ENCODE assay signal across 1 cellular context in the genomic region with DNA sequence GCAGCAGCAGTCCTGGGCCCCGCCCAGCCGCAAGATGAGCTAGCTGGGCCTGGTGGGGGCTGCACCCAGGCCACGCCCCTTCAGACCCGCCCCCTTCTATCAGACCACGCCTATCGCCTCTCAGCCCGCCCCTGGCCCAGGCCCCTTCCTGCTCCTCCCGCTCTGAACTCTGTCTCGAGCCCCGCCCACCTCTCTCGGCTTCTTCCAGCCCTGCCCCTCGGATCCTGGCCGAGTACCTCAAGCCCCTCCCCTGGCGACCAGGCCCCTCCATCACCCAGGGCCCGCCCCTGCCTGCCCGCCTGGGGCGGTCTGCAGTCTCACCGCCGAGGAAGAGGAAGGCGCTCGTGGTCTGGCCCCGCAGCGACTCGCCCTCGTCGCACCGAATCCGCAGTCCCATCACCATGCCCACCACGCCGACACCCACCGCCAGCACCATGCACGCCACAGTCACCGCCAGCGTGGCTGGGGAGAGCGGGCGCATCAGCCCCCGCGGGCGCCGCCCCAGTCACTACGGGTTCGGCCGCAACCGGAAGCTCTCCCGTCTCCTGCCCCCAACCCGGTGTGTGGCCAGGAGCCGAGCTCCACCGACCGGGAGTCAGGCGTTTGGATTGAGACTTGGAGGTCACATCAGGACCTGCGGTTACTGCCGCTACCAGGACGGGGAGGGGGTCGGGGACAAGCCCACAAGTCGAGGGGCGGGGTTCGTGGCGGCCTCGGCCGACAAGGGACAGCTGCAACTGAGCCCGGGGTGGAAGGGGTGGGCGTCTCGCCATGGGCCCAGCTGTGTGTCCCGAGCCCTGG.
TF ChIP-seq lines count a peak whose summit lies in the region.

No MANE protein-coding gene starts in this region.

TF ChIP-seq in K562, 482 proteins besides CTCF, POLR2A, EP300 and RAD21 (continued from another document and continues in another):
- TF ChIP-seq, protein P1, sequence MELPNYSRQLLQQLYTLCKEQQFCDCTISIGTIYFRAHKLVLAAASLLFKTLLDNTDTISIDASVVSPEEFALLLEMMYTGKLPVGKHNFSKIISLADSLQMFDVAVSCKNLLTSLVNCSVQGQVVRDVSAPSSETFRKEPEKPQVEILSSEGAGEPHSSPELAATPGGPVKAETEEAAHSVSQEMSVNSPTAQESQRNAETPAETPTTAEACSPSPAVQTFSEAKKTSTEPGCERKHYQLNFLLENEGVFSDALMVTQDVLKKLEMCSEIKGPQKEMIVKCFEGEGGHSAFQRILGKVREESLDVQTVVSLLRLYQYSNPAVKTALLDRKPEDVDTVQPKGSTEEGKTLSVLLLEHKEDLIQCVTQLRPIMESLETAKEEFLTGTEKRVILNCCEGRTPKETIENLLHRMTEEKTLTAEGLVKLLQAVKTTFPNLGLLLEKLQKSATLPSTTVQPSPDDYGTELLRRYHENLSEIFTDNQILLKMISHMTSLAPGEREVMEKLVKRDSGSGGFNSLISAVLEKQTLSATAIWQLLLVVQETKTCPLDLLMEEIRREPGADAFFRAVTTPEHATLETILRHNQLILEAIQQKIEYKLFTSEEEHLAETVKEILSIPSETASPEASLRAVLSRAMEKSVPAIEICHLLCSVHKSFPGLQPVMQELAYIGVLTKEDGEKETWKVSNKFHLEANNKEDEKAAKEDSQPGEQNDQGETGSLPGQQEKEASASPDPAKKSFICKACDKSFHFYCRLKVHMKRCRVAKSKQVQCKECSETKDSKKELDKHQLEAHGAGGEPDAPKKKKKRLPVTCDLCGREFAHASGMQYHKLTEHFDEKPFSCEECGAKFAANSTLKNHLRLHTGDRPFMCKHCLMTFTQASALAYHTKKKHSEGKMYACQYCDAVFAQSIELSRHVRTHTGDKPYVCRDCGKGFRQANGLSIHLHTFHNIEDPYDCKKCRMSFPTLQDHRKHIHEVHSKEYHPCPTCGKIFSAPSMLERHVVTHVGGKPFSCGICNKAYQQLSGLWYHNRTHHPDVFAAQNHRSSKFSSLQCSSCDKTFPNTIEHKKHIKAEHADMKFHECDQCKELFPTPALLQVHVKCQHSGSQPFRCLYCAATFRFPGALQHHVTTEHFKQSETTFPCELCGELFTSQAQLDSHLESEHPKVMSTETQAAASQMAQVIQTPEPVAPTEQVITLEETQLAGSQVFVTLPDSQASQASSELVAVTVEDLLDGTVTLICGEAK (IDR thresholded peaks at IDR 0.05) = peak; percentile 74; the same call in 1 of the 2 replicates
- TF ChIP-seq, protein P1 (CRISPR knock-in tag; IDR thresholded peaks at IDR 0.05) = no peak
- TF ChIP-seq ZC3H8 (IDR thresholded peaks at IDR 0.05) (no peak), ZNF77 (CRISPR knock-in tag; IDR thresholded peaks at IDR 0.05) (no peak), ZNF436 (CRISPR knock-in tag; IDR thresholded peaks at IDR 0.05) (no peak), RHOXF2B (CRISPR knock-in tag; conservative IDR thresholded peaks at IDR 0.05) (no peak), RBM15 (IDR thresholded peaks at IDR 0.05; ENCODE audit: insufficient read depth, low read length) (no peak), LARP7 (IDR thresholded peaks at IDR 0.05) (no peak), CBX2 (IDR thresholded peaks at IDR 0.05; ENCODE audit: insufficient read depth, low read length, poor library complexity, severe bottlenecking) (no peak), ZNF23 (CRISPR knock-in tag; IDR thresholded peaks at IDR 0.05) (no peak), ZNF584 (CRISPR knock-in tag; IDR thresholded peaks at IDR 0.05; ENCODE audit: low read depth) (no peak), BDP1 (IDR thresholded peaks at IDR 0.05; ENCODE audit: insufficient read depth, insufficient read length) (no peak), U2AF1 (optimal IDR thresholded peaks at IDR 0.05; ENCODE audit: low read depth, low read length) (peak; percentile 69), NR2C1 (IDR thresholded peaks at IDR 0.05) (no peak), NR2C1 (tag; IDR thresholded peaks at IDR 0.05) (peak; percentile 42; the same call in 1 of the 2 replicates), NCOA2 (IDR thresholded peaks at IDR 0.05; ENCODE audit: partially characterized antibody in 2 of 2) (no peak), ZNF79 (CRISPR knock-in tag; IDR thresholded peaks at IDR 0.05; ENCODE audit: low read depth) (no peak), RBM34 (IDR thresholded peaks at IDR 0.05; ENCODE audit: borderline replicate concordance, insufficient read depth, low read length) (no peak), NFRKB (IDR thresholded peaks at IDR 0.05; ENCODE audit: low read depth) (0 out of 2 replicates have a peak, but pooled peaks have one; percentile 31), ZKSCAN8 (CRISPR knock-in tag; IDR thresholded peaks at IDR 0.05) (no peak), E2F3 (CRISPR knock-in tag; IDR thresholded peaks at IDR 0.05) (no peak), MECOM (CRISPR knock-in tag; IDR thresholded peaks at IDR 0.05) (no peak), CC2D1A (IDR thresholded peaks at IDR 0.05) (no peak)
- TF ChIP-seq, protein P2, sequence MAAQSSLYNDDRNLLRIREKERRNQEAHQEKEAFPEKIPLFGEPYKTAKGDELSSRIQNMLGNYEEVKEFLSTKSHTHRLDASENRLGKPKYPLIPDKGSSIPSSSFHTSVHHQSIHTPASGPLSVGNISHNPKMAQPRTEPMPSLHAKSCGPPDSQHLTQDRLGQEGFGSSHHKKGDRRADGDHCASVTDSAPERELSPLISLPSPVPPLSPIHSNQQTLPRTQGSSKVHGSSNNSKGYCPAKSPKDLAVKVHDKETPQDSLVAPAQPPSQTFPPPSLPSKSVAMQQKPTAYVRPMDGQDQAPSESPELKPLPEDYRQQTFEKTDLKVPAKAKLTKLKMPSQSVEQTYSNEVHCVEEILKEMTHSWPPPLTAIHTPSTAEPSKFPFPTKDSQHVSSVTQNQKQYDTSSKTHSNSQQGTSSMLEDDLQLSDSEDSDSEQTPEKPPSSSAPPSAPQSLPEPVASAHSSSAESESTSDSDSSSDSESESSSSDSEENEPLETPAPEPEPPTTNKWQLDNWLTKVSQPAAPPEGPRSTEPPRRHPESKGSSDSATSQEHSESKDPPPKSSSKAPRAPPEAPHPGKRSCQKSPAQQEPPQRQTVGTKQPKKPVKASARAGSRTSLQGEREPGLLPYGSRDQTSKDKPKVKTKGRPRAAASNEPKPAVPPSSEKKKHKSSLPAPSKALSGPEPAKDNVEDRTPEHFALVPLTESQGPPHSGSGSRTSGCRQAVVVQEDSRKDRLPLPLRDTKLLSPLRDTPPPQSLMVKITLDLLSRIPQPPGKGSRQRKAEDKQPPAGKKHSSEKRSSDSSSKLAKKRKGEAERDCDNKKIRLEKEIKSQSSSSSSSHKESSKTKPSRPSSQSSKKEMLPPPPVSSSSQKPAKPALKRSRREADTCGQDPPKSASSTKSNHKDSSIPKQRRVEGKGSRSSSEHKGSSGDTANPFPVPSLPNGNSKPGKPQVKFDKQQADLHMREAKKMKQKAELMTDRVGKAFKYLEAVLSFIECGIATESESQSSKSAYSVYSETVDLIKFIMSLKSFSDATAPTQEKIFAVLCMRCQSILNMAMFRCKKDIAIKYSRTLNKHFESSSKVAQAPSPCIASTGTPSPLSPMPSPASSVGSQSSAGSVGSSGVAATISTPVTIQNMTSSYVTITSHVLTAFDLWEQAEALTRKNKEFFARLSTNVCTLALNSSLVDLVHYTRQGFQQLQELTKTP (IDR thresholded peaks at IDR 0.05; ENCODE audit: low read depth in 1 of 2, partially characterized antibody in 2 of 2) = no peak
- TF ChIP-seq, protein P3, sequence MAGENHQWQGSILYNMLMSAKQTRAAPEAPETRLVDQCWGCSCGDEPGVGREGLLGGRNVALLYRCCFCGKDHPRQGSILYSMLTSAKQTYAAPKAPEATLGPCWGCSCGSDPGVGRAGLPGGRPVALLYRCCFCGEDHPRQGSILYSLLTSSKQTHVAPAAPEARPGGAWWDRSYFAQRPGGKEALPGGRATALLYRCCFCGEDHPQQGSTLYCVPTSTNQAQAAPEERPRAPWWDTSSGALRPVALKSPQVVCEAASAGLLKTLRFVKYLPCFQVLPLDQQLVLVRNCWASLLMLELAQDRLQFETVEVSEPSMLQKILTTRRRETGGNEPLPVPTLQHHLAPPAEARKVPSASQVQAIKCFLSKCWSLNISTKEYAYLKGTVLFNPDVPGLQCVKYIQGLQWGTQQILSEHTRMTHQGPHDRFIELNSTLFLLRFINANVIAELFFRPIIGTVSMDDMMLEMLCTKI (IDR thresholded peaks at IDR 0.05; ENCODE audit: partially characterized antibody) = no peak
- TF ChIP-seq, protein P4, sequence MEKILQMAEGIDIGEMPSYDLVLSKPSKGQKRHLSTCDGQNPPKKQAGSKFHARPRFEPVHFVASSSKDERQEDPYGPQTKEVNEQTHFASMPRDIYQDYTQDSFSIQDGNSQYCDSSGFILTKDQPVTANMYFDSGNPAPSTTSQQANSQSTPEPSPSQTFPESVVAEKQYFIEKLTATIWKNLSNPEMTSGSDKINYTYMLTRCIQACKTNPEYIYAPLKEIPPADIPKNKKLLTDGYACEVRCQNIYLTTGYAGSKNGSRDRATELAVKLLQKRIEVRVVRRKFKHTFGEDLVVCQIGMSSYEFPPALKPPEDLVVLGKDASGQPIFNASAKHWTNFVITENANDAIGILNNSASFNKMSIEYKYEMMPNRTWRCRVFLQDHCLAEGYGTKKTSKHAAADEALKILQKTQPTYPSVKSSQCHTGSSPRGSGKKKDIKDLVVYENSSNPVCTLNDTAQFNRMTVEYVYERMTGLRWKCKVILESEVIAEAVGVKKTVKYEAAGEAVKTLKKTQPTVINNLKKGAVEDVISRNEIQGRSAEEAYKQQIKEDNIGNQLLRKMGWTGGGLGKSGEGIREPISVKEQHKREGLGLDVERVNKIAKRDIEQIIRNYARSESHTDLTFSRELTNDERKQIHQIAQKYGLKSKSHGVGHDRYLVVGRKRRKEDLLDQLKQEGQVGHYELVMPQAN (IDR thresholded peaks at IDR 0.05; ENCODE audit: borderline replicate concordance) = peak; percentile 85; the same call in 1 of the 2 replicates
- TF ChIP-seq, protein P5, sequence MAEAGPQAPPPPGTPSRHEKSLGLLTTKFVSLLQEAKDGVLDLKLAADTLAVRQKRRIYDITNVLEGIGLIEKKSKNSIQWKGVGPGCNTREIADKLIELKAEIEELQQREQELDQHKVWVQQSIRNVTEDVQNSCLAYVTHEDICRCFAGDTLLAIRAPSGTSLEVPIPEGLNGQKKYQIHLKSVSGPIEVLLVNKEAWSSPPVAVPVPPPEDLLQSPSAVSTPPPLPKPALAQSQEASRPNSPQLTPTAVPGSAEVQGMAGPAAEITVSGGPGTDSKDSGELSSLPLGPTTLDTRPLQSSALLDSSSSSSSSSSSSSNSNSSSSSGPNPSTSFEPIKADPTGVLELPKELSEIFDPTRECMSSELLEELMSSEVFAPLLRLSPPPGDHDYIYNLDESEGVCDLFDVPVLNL (CRISPR knock-in tag; IDR thresholded peaks at IDR 0.05; ENCODE audit: low read depth) = peak; percentile 31; the same call in 1 of the 2 replicates
- TF ChIP-seq, protein P6, sequence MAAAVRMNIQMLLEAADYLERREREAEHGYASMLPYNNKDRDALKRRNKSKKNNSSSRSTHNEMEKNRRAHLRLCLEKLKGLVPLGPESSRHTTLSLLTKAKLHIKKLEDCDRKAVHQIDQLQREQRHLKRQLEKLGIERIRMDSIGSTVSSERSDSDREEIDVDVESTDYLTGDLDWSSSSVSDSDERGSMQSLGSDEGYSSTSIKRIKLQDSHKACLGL (CRISPR knock-in tag; IDR thresholded peaks at IDR 0.05; ENCODE audit: borderline replicate concordance, poor library complexity, severe bottlenecking) = no peak
- TF ChIP-seq, protein P7, sequence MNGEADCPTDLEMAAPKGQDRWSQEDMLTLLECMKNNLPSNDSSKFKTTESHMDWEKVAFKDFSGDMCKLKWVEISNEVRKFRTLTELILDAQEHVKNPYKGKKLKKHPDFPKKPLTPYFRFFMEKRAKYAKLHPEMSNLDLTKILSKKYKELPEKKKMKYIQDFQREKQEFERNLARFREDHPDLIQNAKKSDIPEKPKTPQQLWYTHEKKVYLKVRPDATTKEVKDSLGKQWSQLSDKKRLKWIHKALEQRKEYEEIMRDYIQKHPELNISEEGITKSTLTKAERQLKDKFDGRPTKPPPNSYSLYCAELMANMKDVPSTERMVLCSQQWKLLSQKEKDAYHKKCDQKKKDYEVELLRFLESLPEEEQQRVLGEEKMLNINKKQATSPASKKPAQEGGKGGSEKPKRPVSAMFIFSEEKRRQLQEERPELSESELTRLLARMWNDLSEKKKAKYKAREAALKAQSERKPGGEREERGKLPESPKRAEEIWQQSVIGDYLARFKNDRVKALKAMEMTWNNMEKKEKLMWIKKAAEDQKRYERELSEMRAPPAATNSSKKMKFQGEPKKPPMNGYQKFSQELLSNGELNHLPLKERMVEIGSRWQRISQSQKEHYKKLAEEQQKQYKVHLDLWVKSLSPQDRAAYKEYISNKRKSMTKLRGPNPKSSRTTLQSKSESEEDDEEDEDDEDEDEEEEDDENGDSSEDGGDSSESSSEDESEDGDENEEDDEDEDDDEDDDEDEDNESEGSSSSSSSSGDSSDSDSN (IDR thresholded peaks at IDR 0.05; ENCODE audit: borderline replicate concordance in 1 of 2, low read depth in 2 of 2, low read length in 2 of 2) = peak in 1 of 2 experiments; percentile 60; a peak in 1 of 4 replicates
